Comparison of ENCODE assay signal across 8 cellular contexts in genomic region chr18:24118750-24119577, GRCh38. TPM values are rescaled to one million over a fixed set of nuclear protein-coding genes. Genes with fewer than 3 reads are reported as not detected.
DNase-seq lines count a peak whose midpoint lies in the region; ATAC-seq and TF ChIP-seq lines count a peak whose summit lies in the region.

No MANE protein-coding gene starts in this region.

- H3K4me3 ChIP-seq in DOHH2 (ENCODE audit: low read length) (no peak overlapping the region), HEK293 (ENCODE audit: low read depth, low read length) (no peak overlapping the region)

- no peaks in the 10 kb centered on the region for H3K9me2 ChIP-seq in DOHH2 (replicated peaks; ENCODE audit: control insufficient read depth, low read length)

- no peaks in the 10 kb centered on the region for H3F3A ChIP-seq in DOHH2 (ENCODE audit: control insufficient read depth, insufficient read depth)

- H3K4me2 ChIP-seq in DOHH2 (ENCODE audit: low read length): no peak overlapping the region

- POLR2A ChIA-PET in HEK293 (lab: Yijun Ruan, JAX): interaction anchor here (1.5 kb wide), 1 partner anchor 20 kb away, joined by 5 read pairs; the partner anchor contains the start of gene CABYR

- H3K4me1 ChIP-seq in DOHH2 (ENCODE audit: control insufficient read depth, low read length) (peaks cover 4% of the 10 kb centered on the region; the same call in 1 of the 2 replicates), HEK293 (ENCODE audit: control insufficient read depth, insufficient read depth, low read length) (no peaks in the 10 kb centered on the region)

- ATAC-seq in left cardiac atrium (peak; percentile 70 to 75), sciatic nerve (peak; percentile 70)

- peaks cover 50% of the 10 kb centered on the region for H3K36me3 ChIP-seq in DOHH2 (ENCODE audit: control insufficient read depth, low read length)
- peaks cover 0 to 8% of the 10 kb centered on the region in 2 experiments for H3K36me3 ChIP-seq in HEK293 (ENCODE audit: control insufficient read depth in 2 of 2, insufficient read depth in 1 of 2, low read length in 2 of 2)

- H3K27ac ChIP-seq in DOHH2 (ENCODE audit: low read depth, low read length) (no peak overlapping the region), HEK293 (ENCODE audit: extremely low read depth, low read depth, low read length) (no peak overlapping the region)

- H4K20me1 ChIP-seq in DOHH2 (ENCODE audit: control insufficient read depth, insufficient read depth, low read depth, low read length): no peaks in the 10 kb centered on the region

- TF ChIP-seq CTCF in DOHH2 (IDR thresholded peaks at IDR 0.05; ENCODE audit: low read depth, low read length, poor library complexity, severe bottlenecking) (peak; percentile 75), HEK293 (tag by site-specific recombination; IDR thresholded peaks at IDR 0.05) (peak; percentile 59; the same call in 1 of the 2 replicates)

- no peaks in the 10 kb centered on the region for H3K79me2 ChIP-seq in DOHH2 (ENCODE audit: control insufficient read depth, low read length)

- DNase-seq in NCI-H1105 treated with DMSO at 0.1 percent for 48 hours (lab: John Stamatoyannopoulos, UW) (peak; percentile 84), SW480 (ENCODE audit: low spot score) (peak; percentile 79), left cardiac atrium (peak; percentile 71), sciatic nerve (ENCODE audit: low spot score) (peak; percentile 83), cortex of kidney (lab: John Stamatoyannopoulos, UW) (no peak)
- DNase-seq in activated naive CD8-positive, alpha-beta T cell treated with anti-CD3 and anti-CD28 coated beads, Interleukin-2, amount 50 U/mL, for 16 hours (ENCODE audit: low read depth, low spot score): peak; percentile 51

- H3K27me3 ChIP-seq in DOHH2 (ENCODE audit: control insufficient read depth, low read length): no peaks in the 10 kb centered on the region

- CTCF ChIA-PET in HEK293 (lab: Yijun Ruan, JAX): interaction anchor here (0.5 to 2.9 kb wide), 22 partner anchors 9 to 621 kb away, joined by 3 to 12 read pairs (median 4); partner anchors contain the start of gene CABYR

- H3K9me3 ChIP-seq in DOHH2 (ENCODE audit: control insufficient read depth, insufficient read depth, low read length): no peaks in the 10 kb centered on the region
- H3K9me3 ChIP-seq in HEK293 (ENCODE audit: control insufficient read depth, insufficient read depth, low read depth, low read length): no peaks in the 10 kb centered on the region

- intact Hi-C loops in left cardiac atrium (cut with DNase I): loop anchor here (10.0 kb wide), 6 partner anchors 104 to 494 kb away; partner anchors contain the start of gene TTC39C (in 1 of the 2)
- intact Hi-C loops in sciatic nerve (cut with DNase I): no loop called here

TF ChIP-seq in HEK293, 187 proteins besides CTCF, POLR2A, EP300 and RAD21:
- TF ChIP-seq ZNF692 (tag by site-specific recombination; IDR thresholded peaks at IDR 0.05) (0 out of 2 replicates have a peak, but pooled peaks have one; percentile 16), ZNF335 (tag by site-specific recombination; conservative IDR thresholded peaks at IDR 0.05) (0 out of 2 replicates have a peak, but pooled peaks have one; percentile 20), ZNF654 (tag by site-specific recombination; IDR thresholded peaks at IDR 0.05; ENCODE audit: low read depth) (peak; percentile 87), ZNF211 (tag by site-specific recombination; IDR thresholded peaks at IDR 0.05; ENCODE audit: low read depth) (no peak)

RNA-seq across cellular contexts. Expression of gene CABYR, which starts 19.9 kb away (rescaled TPM):
- under 1 TPM; 0.38 to 0.86 TPM for total RNA-seq in left cardiac atrium
- total RNA-seq in sciatic nerve: 1.5 TPM
